In the genomic region with DNA sequence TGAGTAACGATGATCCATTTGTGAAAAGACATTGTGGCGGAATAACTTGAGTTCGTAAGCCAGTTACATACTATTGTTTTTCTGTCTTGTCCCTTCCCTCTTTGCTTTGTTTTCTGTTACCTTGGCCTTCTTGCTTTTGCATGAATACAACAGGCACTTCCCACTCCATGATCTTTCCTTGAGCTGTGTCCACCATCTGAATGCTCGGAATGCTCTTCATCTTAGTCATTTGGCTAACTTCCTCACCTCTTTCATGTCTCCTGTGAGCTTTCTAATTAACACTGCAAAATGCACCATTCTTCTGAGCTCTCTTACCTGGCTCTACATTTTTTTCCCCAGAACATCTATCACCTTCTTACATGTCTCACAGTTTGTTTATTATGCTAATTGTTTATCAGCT, we compare ENCODE assay signal across 1 cellular context.
TF ChIP-seq lines count a peak whose summit lies in the region.

No MANE protein-coding gene starts in this region.

TF ChIP-seq in Ishikawa, 13 proteins besides CTCF, POLR2A, EP300 and RAD21 (continued from another document):
- no peak for TF ChIP-seq CREB1 (IDR thresholded peaks at IDR 0.05; ENCODE audit: low read depth)
- TF ChIP-seq YY1 (IDR thresholded peaks at IDR 0.05; ENCODE audit: low read depth): no peak
- 0 out of 2 replicates have a peak, but pooled peaks have one; percentile 23 for TF ChIP-seq TEAD4 (IDR thresholded peaks at IDR 0.05)
TF ChIP-seq in Ishikawa: peak in this region for 1.
